ENCODE assay signal across 8 cellular contexts in genomic region chr5:10726913-10727517, GRCh38. TPM values are rescaled to one million over a fixed set of nuclear protein-coding genes. Genes with fewer than 3 reads are reported as not detected.
DNase-seq lines count a peak whose midpoint lies in the region; ATAC-seq and TF ChIP-seq lines count a peak whose summit lies in the region.
"Had no signal": no experiment of that assay in that cellular context is flagged by ENCODE, and none has a peak within 500 bp of the region (broad histone marks: within the 10 kb centered on the region; RNA-seq: fewer than 3 reads in every experiment).

No MANE protein-coding gene starts in this region.

- H2BK120ac ChIP-seq in IMR-90 (ENCODE audit: low read depth, low read length) (peak overlapping the region; percentile 50), neuronal stem cell (ENCODE audit: low read depth, low read length) (no peak overlapping the region)

- peak overlapping the region; percentile 40 for H2BK20ac ChIP-seq in IMR-90 (ENCODE audit: low read depth, low read length)

- H3K36me3 ChIP-seq in IMR-90 (ENCODE audit: control insufficient read depth, insufficient read depth, low read length) (peaks cover 12% of the 10 kb centered on the region), neuronal stem cell (replicated peaks in 1 of 2; ENCODE audit: control insufficient read depth in 2 of 2, insufficient read depth in 2 of 2, low read length in 2 of 2) (peaks cover 10 to 26% of the 10 kb centered on the region in 2 donors)

- H3K4me2 ChIP-seq in IMR-90 (ENCODE audit: low read depth, low read length) (no peak overlapping the region), neuronal stem cell (ENCODE audit: insufficient read depth, low read length, poor library complexity, severe bottlenecking) (no peak overlapping the region)

- H4K20me1 ChIP-seq in IMR-90 (ENCODE audit: insufficient read depth, low read length): 0 out of 2 replicates have a peak, but pooled peaks cover 3% of the 10 kb centered on the region

- H3K14ac ChIP-seq in IMR-90 (replicated peaks; ENCODE audit: low read depth, low read length) (peak overlapping the region; percentile 58), neuronal stem cell (ENCODE audit: low read length) (no peak overlapping the region)

- no peak overlapping the region for H4K5ac ChIP-seq in IMR-90 (ENCODE audit: low read depth, low read length)

- H3K4me1 ChIP-seq in IMR-90 (ENCODE audit: control insufficient read depth, insufficient read depth, low read length) (peaks cover 27% of the 10 kb centered on the region), neuronal stem cell (ENCODE audit: control insufficient read depth in 2 of 2, insufficient read depth in 1 of 2, low read depth in 1 of 2, low read length in 2 of 2) (peaks cover 0 to 7% of the 10 kb centered on the region in 2 donors)

- H2BK15ac ChIP-seq in IMR-90 (ENCODE audit: low read depth, low read length): peak overlapping the region; percentile 61; the same call in 1 of the 3 replicates
- H2BK15ac ChIP-seq in neuronal stem cell (ENCODE audit: low read length): no peak overlapping the region

- POLR2A ChIA-PET in IMR-90 (lab: Charles Lee; ENCODE audit: unreplicated experiment): no interaction called here

- in situ Hi-C loops in IMR-90 (cut with MboI; ENCODE audit: low sequenced_read_pairs): no loop called here

- H3K27me3 ChIP-seq in IMR-90 (ENCODE audit: control insufficient read depth, insufficient read depth, low read length) (no peaks in the 10 kb centered on the region), neuronal stem cell (ENCODE audit: control insufficient read depth in 3 of 3, insufficient read depth in 3 of 3, low read depth in 1 of 3, low read length in 3 of 3) (no peaks in the 10 kb centered on the region)

- TF ChIP-seq CTCF in IMR-90 (conservative IDR thresholded peaks at IDR 0.05; ENCODE audit: low read depth, low read length): no peak

- H2AFZ ChIP-seq in IMR-90 (replicated peaks; ENCODE audit: low read length, poor library complexity) (peak overlapping the region; percentile 44), neuronal stem cell (ENCODE audit: low read length) (no peak overlapping the region)

- H3K23ac ChIP-seq in IMR-90 (ENCODE audit: low read depth, low read length) (peak overlapping the region; percentile 48; the same call in 1 of the 2 replicates), neuronal stem cell (ENCODE audit: low read depth, low read length, poor library complexity) (no peak overlapping the region)

- intact Hi-C loops in IMR-90 (cut with micrococcal nuclease) (no loop called here), sciatic nerve (cut with DNase I) (no loop called here)

- H3K4ac ChIP-seq in IMR-90 (ENCODE audit: low read depth, low read length): peak overlapping the region; percentile 70
- H3K4ac ChIP-seq in neuronal stem cell (ENCODE audit: low read length): no peak overlapping the region

- WGBS in IMR-90 (ENCODE audit: extremely low coverage in 2 of 2, insufficient read length in 1 of 2), 2 experiments: 26% methylated on average over 3 of the region's 8 CpGs; no CpG with 5 or more reads in 1 of the 2 experiments
- WGBS in neuronal stem cell (ENCODE audit: extremely low coverage in 2 of 2, insufficient read length in 2 of 2, insufficient replicate concordance in 1 of 2), 2 donors: no CpG with 5 or more reads among the region's 8 CpGs

- peak overlapping the region in 1 of 2 experiments; percentile 58; a peak in 2 of 4 replicates for H4K8ac ChIP-seq in IMR-90 (ENCODE audit: low read depth in 2 of 2, low read length in 2 of 2)
- H4K8ac ChIP-seq in neuronal stem cell (ENCODE audit: low read depth, low read length): no peak overlapping the region

- H2BK5ac ChIP-seq in IMR-90 (ENCODE audit: low read depth, low read length, poor library complexity, severe bottlenecking) (peak overlapping the region; percentile 73), neuronal stem cell (ENCODE audit: low read length) (no peak overlapping the region)

- H3K9me1 ChIP-seq in IMR-90 (ENCODE audit: insufficient read depth, low read length): peaks cover 41% of the 10 kb centered on the region

- no peaks in the 10 kb centered on the region for H3K9me3 ChIP-seq in IMR-90 (ENCODE audit: control insufficient read depth, insufficient read depth, low read length)
- no peaks in the 10 kb centered on the region for H3K9me3 ChIP-seq in neuronal stem cell (replicated peaks in 1 of 2; ENCODE audit: control insufficient read depth in 2 of 2, insufficient read depth in 1 of 2, low read depth in 1 of 2, low read length in 2 of 2)

- ATAC-seq in GM18867 (IDR thresholded peaks at IDR 0.05; ENCODE audit: unreplicated experiment) (peak; percentile 95), GM21723 (IDR thresholded peaks at IDR 0.05; ENCODE audit: unreplicated experiment) (peak; percentile 93), IMR-90 (ENCODE audit: low read depth) (no peak; the same call in 1 of the 2 replicates), sciatic nerve (no peak)

- H2AK5ac ChIP-seq in IMR-90 (ENCODE audit: low read depth, low read length) (peak overlapping the region; percentile 91), neuronal stem cell (ENCODE audit: low read depth, low read length) (no peak overlapping the region)

- peak overlapping the region; percentile 59 for H3K27ac ChIP-seq in IMR-90 (ENCODE audit: insufficient read depth, low read length)
- H3K27ac ChIP-seq in neuronal stem cell (replicated peaks; ENCODE audit: low read length): no peak overlapping the region
- H3K27ac ChIP-seq: epithelial cell of prostate had no signal

- H3K9ac ChIP-seq in IMR-90 (ENCODE audit: low read depth, low read length) (no peak overlapping the region), neuronal stem cell (ENCODE audit: low read depth, low read length, poor library complexity) (no peak overlapping the region)

- no peak for TF ChIP-seq RAD21 in IMR-90 (IDR thresholded peaks at IDR 0.05; ENCODE audit: low read length)

- H3K4me3 ChIP-seq in IMR-90 (ENCODE audit: insufficient read depth, low read depth, low read length) (no peak overlapping the region), neuronal stem cell (ENCODE audit: low read length in 2 of 2) (no peak overlapping the region)

- H3K56ac ChIP-seq in IMR-90 (ENCODE audit: extremely low read depth, insufficient read depth, low read length): no peak overlapping the region

- H2BK12ac ChIP-seq in neuronal stem cell (ENCODE audit: low read length): no peak overlapping the region

- no peak for TF ChIP-seq POLR2A in IMR-90 (IDR thresholded peaks at IDR 0.05; ENCODE audit: low read depth, low read length)

- H4K91ac ChIP-seq in IMR-90 (ENCODE audit: insufficient read depth, low read depth, low read length) (peak overlapping the region; percentile 40), neuronal stem cell (ENCODE audit: low read depth, low read length, poor library complexity) (no peak overlapping the region)

- dilution Hi-C loops in IMR-90 (cut with HindIII; ENCODE audit: low sequenced_read_pairs, unreplicated experiment): no loop called here

- BruUV-seq in IMR-90 (replicated peaks; lab: Mats Ljungman, UMichigan): no TSS peak

- H3K79me1 ChIP-seq in IMR-90 (ENCODE audit: low read depth in 1 of 2, low read length in 2 of 2) (peaks cover 44 to 84% of the 10 kb centered on the region in 2 experiments), neuronal stem cell (ENCODE audit: low read depth, low read length) (no peaks in the 10 kb centered on the region)

- DNase-seq in IMR-90 (no peak), neuronal stem cell (ENCODE audit: low spot score) (no peak), sciatic nerve (ENCODE audit: low spot score) (no peak), LoVo (ENCODE audit: low spot score) (no peak)
- DNase-seq in activated CD8-positive, alpha-beta memory T cell treated with anti-CD3 and anti-CD28 coated beads for 24 hours: no peak

- H3K18ac ChIP-seq in IMR-90 (ENCODE audit: low read depth, low read length): peak overlapping the region; percentile 26
- peak overlapping the region; percentile 5 for H3K18ac ChIP-seq in neuronal stem cell (ENCODE audit: low read length)

- CTCF ChIA-PET in IMR-90 (lab: Yijun Ruan, JAX): interaction anchor here (1.1 kb wide), 1 partner anchor 12 kb away, joined by 3 read pairs; no protein-coding TSS in a partner anchor

- peak overlapping the region; percentile 17 for H2AK9ac ChIP-seq in IMR-90 (replicated peaks; ENCODE audit: low read depth, low read length, poor library complexity)

TF ChIP-seq in IMR-90, 13 proteins besides CTCF, POLR2A, EP300 and RAD21 (continues in another document):
- TF ChIP-seq MAZ (IDR thresholded peaks at IDR 0.05; ENCODE audit: borderline replicate concordance, low read depth, low read length) (no peak), CEBPB (IDR thresholded peaks at IDR 0.05; ENCODE audit: low read depth, low read length) (no peak), FOS (IDR thresholded peaks at IDR 0.05; ENCODE audit: low read depth, low read length) (no peak), RCOR1 (IDR thresholded peaks at IDR 0.05; ENCODE audit: insufficient replicate concordance, low read length) (no peak), NFE2L2 (IDR thresholded peaks at IDR 0.05; ENCODE audit: low read depth, low read length) (no peak), BHLHE40 (IDR thresholded peaks at IDR 0.05; ENCODE audit: low read depth, low read length) (no peak), ELK1 (IDR thresholded peaks at IDR 0.05; ENCODE audit: borderline replicate concordance, low read depth, low read length) (no peak), SMC3 (IDR thresholded peaks at IDR 0.05; ENCODE audit: low read depth, low read length) (no peak)
- TF ChIP-seq, protein P1, sequence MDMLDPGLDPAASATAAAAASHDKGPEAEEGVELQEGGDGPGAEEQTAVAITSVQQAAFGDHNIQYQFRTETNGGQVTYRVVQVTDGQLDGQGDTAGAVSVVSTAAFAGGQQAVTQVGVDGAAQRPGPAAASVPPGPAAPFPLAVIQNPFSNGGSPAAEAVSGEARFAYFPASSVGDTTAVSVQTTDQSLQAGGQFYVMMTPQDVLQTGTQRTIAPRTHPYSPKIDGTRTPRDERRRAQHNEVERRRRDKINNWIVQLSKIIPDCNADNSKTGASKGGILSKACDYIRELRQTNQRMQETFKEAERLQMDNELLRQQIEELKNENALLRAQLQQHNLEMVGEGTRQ (IDR thresholded peaks at IDR 0.05; ENCODE audit: low read depth, low read length): no peak

RNA-seq across cellular contexts. Expression of gene DAP, which starts 34.0 kb away (rescaled TPM):
- 44.4 and 49.6 TPM in 2 replicates for total RNA-seq in IMR-90 (2012; rRNA removed)
- polyA plus RNA-seq in IMR-90 (2012; rRNA removed): 152 and 189 TPM in 2 replicates
- 160 and 237 TPM in 2 replicates for polyA plus RNA-seq in IMR-90 (2012; cell fraction: cytosol; rRNA removed)
- 88.2 and 89.8 TPM in 2 replicates for polyA plus RNA-seq in IMR-90 (2012; cell fraction: nucleus; rRNA removed; ENCODE audit: low replicate concordance)
- 78.1 TPM for polyA plus RNA-seq in neuronal stem cell (2013, experiment 1 of 2)
- 78.6 TPM for polyA plus RNA-seq in neuronal stem cell (2013, experiment 2 of 2)
- total RNA-seq in sciatic nerve: 65.4 TPM

Comparison
In these comparisons a context has a peak if more than half of its experiments do, and no peak if none do; other contexts are left out.
1. ATAC-seq: peak in GM18867 (single experiment) and GM21723 (single experiment); none in IMR-90 (single experiment) and sciatic nerve (single experiment).